25 cellular contexts compared by ENCODE assay signal in the genomic region with DNA sequence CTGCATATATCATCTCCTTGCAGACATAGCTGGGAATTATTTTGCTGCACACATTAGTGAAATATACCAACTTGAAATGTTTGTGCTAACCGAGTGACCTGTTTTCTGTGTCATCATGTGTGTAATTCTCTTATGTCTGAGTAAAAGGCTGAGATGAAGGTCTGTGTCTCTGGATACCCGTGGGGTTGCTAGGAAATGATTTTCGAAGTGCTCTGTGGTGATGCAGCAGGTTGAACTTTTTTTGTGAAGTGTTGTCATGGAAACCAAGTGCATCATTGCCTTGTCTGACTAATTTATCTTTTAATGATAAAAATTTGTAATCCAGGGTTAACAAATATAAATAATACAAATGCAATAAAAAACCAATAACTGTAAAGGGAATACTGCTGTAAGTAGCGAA. TPM values are rescaled to one million over a fixed set of nuclear protein-coding genes. Genes with fewer than 3 reads are reported as not detected.
"Had no signal": no experiment of that assay in that cellular context is flagged by ENCODE, and none has a peak within 500 bp of the region (broad histone marks: within the 10 kb centered on the region; RNA-seq: fewer than 3 reads in every experiment).

No MANE protein-coding gene starts in this region.

- H3K27ac ChIP-seq: colonic mucosa had no signal

- ATAC-seq: PC-3 had no signal

- H3K36me3 ChIP-seq: colonic mucosa, MG63 had no signal

- DNase-seq: activated B cell treated with CpG ODN at 0.5 μM for 24 hours; activated CD4-positive, alpha-beta T cell treated with anti-CD3 and anti-CD28 coated beads for 1 hour; activated CD4-positive, alpha-beta T cell treated with anti-CD3 and anti-CD28 coated beads, Interleukin-2, amount 10 ng/mL, durations not matched to agents 24 days and 14 days; activated CD4-positive, alpha-beta T cell treated with anti-CD3 and anti-CD28 coated beads, Interleukin-2, amount 50 U/mL, for 48 hours; activated gamma-delta T cell treated with Interleukin-2 at 50 U/mL for 16 hours; activated naive CD4-positive, alpha-beta T cell treated with anti-CD3 and anti-CD28 coated beads, Interleukin-2, amount 10 ng/mL, durations not matched to agents 7 days and 5 days; activated naive CD8-positive, alpha-beta T cell treated with anti-CD3 and anti-CD28 coated beads for 36 hours; activated T-cell treated with anti-CD3 and anti-CD28 coated beads for 4 hours; activated T-cell treated with anti-CD3 and anti-CD28 coated beads, Interleukin-2, amount 50 U/mL, for 48 hours; colonic mucosa; NCI-H1105; NCI-H1436 treated with DMSO at 0.1 percent for 48 hours; NCI-H187; NCI-H2081 treated with DMSO at 0.1 percent for 48 hours; NCI-H2171 treated with DMSO at 0.1 percent for 48 hours; NCI-H345; NCI-H510A; NCI-H526 treated with DMSO at 0.1 percent for 48 hours; NCI-H82; T-helper 17 cell; T-helper 9 cell had no signal

- H3K4me1 ChIP-seq: colonic mucosa had no signal

- FAIRE-seq: RCC 7860 had no signal

- H3K9me3 ChIP-seq: colonic mucosa, MG63 had no signal

- H3K27me3 ChIP-seq: colonic mucosa, MG63 had no signal

- H3K4me3 ChIP-seq: colonic mucosa, MG63 had no signal

RNA-seq across cellular contexts. Expression of a gene that starts 22.1 kb away (rescaled TPM):
- total RNA-seq: activated B cell treated with CpG ODN at 0.5 μM for 24 hours; activated CD8-positive, alpha-beta memory T cell treated with anti-CD3 and anti-CD28 coated beads for 36 hours; PC-3 had no signal
